In genomic region chr7:128725524-128725923, GRCh38 we compare ENCODE assay signal across 25 cellular contexts. TPM values are rescaled to one million over a fixed set of nuclear protein-coding genes. Genes with fewer than 3 reads are reported as not detected.
"Had no signal": no experiment of that assay in that cellular context is flagged by ENCODE, and none has a peak within 500 bp of the region (broad histone marks: within the 10 kb centered on the region; RNA-seq: fewer than 3 reads in every experiment).

No MANE protein-coding gene starts in this region.

- H3K9me3 ChIP-seq: esophagus squamous epithelium, mucosa of descending colon, neutrophil, pancreas, upper lobe of right lung had no signal

- H3K27ac ChIP-seq: cardiac muscle cell, esophagus squamous epithelium, neutrophil, pancreas, upper lobe of right lung had no signal

- DNase-seq: activated CD4-positive, alpha-beta memory T cell treated with anti-CD3 and anti-CD28 coated beads for 36 hours; activated CD4-positive, alpha-beta T cell treated with anti-CD3 and anti-CD28 coated beads for 36 hours; activated naive CD4-positive, alpha-beta T cell; activated naive CD8-positive, alpha-beta T cell treated with anti-CD3 and anti-CD28 coated beads for 36 hours; activated T-cell treated with anti-CD3 and anti-CD28 coated beads, Interleukin-2, amount 50 U/mL, for 1 hour; amniotic stem cell; dermis blood vessel endothelial cell; effector memory CD8-positive, alpha-beta T cell; esophagus squamous epithelium; mucosa of descending colon; naive thymus-derived CD4-positive, alpha-beta T cell; pancreas; stimulated activated CD4-positive, alpha-beta T cell treated with anti-CD3 and anti-CD28 coated beads, Interleukin-4, amount 100 ng/mL, for 24 hours; upper lobe of right lung had no signal

- H3K27me3 ChIP-seq: cardiac muscle cell, pancreas, upper lobe of right lung had no signal

- ATAC-seq: activated CD4-positive, alpha-beta T cell treated with anti-CD3 and anti-CD28 coated beads for 36 hours; activated T-helper 17 cell treated with anti-CD3 and anti-CD28 coated beads, Interleukin-2, amount 50 U/mL, for 72 hours; effector memory CD8-positive, alpha-beta T cell; mucosa of descending colon; naive thymus-derived CD4-positive, alpha-beta T cell; pancreas; sciatic nerve; stimulated activated memory B cell treated with anti-CD40 and anti-IgM and Interleukin-4, amounts not matched to agents 10 μg/mL and 1 μg/mL and 100 μg/mL, for 72 hours; upper lobe of right lung; WTC11 had no signal

- H3K4me2 ChIP-seq: smooth muscle cell had no signal

- H3K4me1 ChIP-seq: esophagus squamous epithelium, pancreas, upper lobe of right lung had no signal

- FAIRE-seq: pancreas, TTC549 had no signal

- H3K36me3 ChIP-seq: cardiac muscle cell, esophagus squamous epithelium, neutrophil, pancreas, upper lobe of right lung had no signal

- H3K4me3 ChIP-seq: cardiac muscle cell, esophagus squamous epithelium, mucosa of descending colon, pancreas, smooth muscle cell, upper lobe of right lung had no signal

RNA-seq across cellular contexts. Expression of gene OPN1SW, which starts 50.1 kb away (rescaled TPM):
- total RNA-seq: activated CD4-positive, alpha-beta memory T cell treated with anti-CD3 and anti-CD28 coated beads for 36 hours; activated CD4-positive, alpha-beta T cell treated with anti-CD3 and anti-CD28 coated beads for 36 hours; activated naive CD8-positive, alpha-beta T cell treated with anti-CD3 and anti-CD28 coated beads for 36 hours; activated T-helper 17 cell treated with anti-CD3 and anti-CD28 coated beads, Interleukin-2, amount 50 U/mL, for 72 hours; cardiac muscle cell; chondrocyte; dermis blood vessel endothelial cell; esophagus squamous epithelium; liver; mucosa of descending colon; naive thymus-derived CD4-positive, alpha-beta T cell; pancreas; pulmonary artery endothelial cell; sciatic nerve; smooth muscle cell; upper lobe of right lung; WTC11 had no signal
- polyA plus RNA-seq: naive thymus-derived CD4-positive, alpha-beta T cell; pancreas had no signal

RNA-seq across cellular contexts. Expression of gene GARIN1A, which starts 53.4 kb away (rescaled TPM):
- polyA plus RNA-seq: naive thymus-derived CD4-positive, alpha-beta T cell had no signal
